In the genomic region with DNA sequence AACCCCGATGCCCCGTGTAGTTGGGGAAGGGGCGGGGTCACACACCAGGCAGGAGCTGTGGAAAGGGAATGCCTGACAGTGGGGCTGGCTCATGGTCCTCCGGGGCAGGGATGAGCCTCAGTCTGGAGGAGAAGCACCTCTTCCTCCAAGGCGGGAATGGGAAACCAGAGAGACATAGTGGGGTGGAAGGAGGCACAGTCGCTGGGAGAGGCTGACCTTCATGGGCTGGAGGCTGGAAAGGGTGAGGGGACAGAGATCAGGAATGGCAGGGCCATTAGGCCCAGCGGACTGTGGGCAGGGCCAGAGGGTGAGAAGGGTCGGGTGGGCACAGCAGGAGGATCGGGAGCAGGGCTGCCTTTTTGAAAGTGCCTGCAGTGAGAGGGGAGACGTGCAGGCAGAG, we compare ENCODE assay signal across 29 cellular contexts.
"Had no signal": no experiment of that assay in that cellular context is flagged by ENCODE, and none has a peak within 500 bp of the region (broad histone marks: within the 10 kb centered on the region; RNA-seq: fewer than 3 reads in every experiment).

No MANE protein-coding gene starts in this region.

- FAIRE-seq: small intestine had no signal

- H3K4me1 Mint-ChIP-seq: naive thymus-derived CD4-positive, alpha-beta T cell; natural killer cell; nephron; stimulated activated effector memory CD8-positive, alpha-beta T cell treated with anti-CD3 and anti-CD28 coated beads, Interleukin-12 subunit alpha, Interleukin-12 subunit beta, amount 100 ng/mL, for 72 hours; stimulated activated naive B cell treated with anti-CD40 and anti-IgM and Interleukin-4, amounts not matched to agents 10 μg/mL and 1 μg/mL and 100 μg/mL, for 72 hours had no signal

- H3K4me3 ChIP-seq: neural progenitor cell, ovary, psoas muscle, right lobe of liver, sigmoid colon, stomach, testis, tibial artery, transverse colon, upper lobe of right lung, uterus had no signal

- H3K27ac Mint-ChIP-seq: naive thymus-derived CD4-positive, alpha-beta T cell; natural killer cell; nephron; progenitor cell of endocrine pancreas; stimulated activated effector memory CD8-positive, alpha-beta T cell treated with anti-CD3 and anti-CD28 coated beads, Interleukin-12 subunit alpha, Interleukin-12 subunit beta, amount 100 ng/mL, for 72 hours; stimulated activated naive B cell treated with anti-CD40 and anti-IgM and Interleukin-4, amounts not matched to agents 10 μg/mL and 1 μg/mL and 100 μg/mL, for 72 hours; stimulated activated naive CD8-positive, alpha-beta T cell treated with anti-CD3 and anti-CD28 coated beads, Interleukin-15, Interleukin-2, amounts not matched to agents 100 ng/mL and 50 ng/mL, for 24 hours; type B pancreatic cell had no signal

- H3K4me2 ChIP-seq: neural progenitor cell had no signal

- H3K36me3 ChIP-seq: neural progenitor cell, neutrophil, ovary, right lobe of liver, sigmoid colon, stomach, tibial artery, transverse colon, upper lobe of right lung, uterus had no signal

- H3K27me3 Mint-ChIP-seq: progenitor cell of endocrine pancreas had no signal

- H3K79me2 ChIP-seq: parathyroid adenoma had no signal

- H3K4me1 ChIP-seq: neural progenitor cell, parathyroid adenoma, psoas muscle, right lobe of liver, sigmoid colon, stomach, tibial artery, transverse colon, upper lobe of right lung, uterus had no signal

- H3K27ac ChIP-seq: neural progenitor cell, neutrophil, ovary, parathyroid adenoma, psoas muscle, right lobe of liver, sigmoid colon, stomach, testis, tibial artery, transverse colon, upper lobe of right lung, uterus had no signal

- H2AFZ ChIP-seq: neural progenitor cell, parathyroid adenoma had no signal

- H3K9me3 Mint-ChIP-seq: natural killer cell; nephron; neural progenitor cell; stimulated activated effector memory CD8-positive, alpha-beta T cell treated with anti-CD3 and anti-CD28 coated beads, Interleukin-12 subunit alpha, Interleukin-12 subunit beta, amount 100 ng/mL, for 72 hours; stimulated activated naive CD8-positive, alpha-beta T cell treated with anti-CD3 and anti-CD28 coated beads, Interleukin-15, Interleukin-2, amounts not matched to agents 100 ng/mL and 50 ng/mL, for 24 hours; type B pancreatic cell had no signal

- H3K9ac ChIP-seq: neural progenitor cell, parathyroid adenoma had no signal

- H3K27me3 ChIP-seq: neural progenitor cell, ovary, right lobe of liver, testis, uterus had no signal

- DNase-seq: naive thymus-derived CD4-positive, alpha-beta T cell; natural killer cell; nucleus accumbens; ovary; right cardiac atrium; right lobe of liver; sigmoid colon; small intestine; stimulated activated CD4-positive, alpha-beta T cell treated with anti-CD3 and anti-CD28 coated beads, Interleukin-15, amount 100 ng/mL, for 24 hours; stimulated activated CD4-positive, alpha-beta T cell treated with anti-CD3 and anti-CD28 coated beads, Interleukin-2, amount 100 ng/mL, for 24 hours; stimulated activated CD4-positive, alpha-beta T cell treated with anti-CD3 and anti-CD28 coated beads, Interleukin-2, amount 100 ng/mL, for 48 hours; stimulated activated CD4-positive, alpha-beta T cell treated with anti-CD3 and anti-CD28 coated beads, Interleukin-4, amount 100 ng/mL, for 24 hours; stimulated activated naive B cell treated with anti-CD40 and anti-IgM and Interleukin-4, amounts not matched to agents 10 μg/mL and 1 μg/mL and 100 μg/mL, for 72 hours; stimulated activated naive CD4-positive, alpha-beta T cell treated with Interleukin-2 at 50 U/mL for 16 hours; stomach; testis; tibial artery; transverse colon; upper lobe of right lung; uterus had no signal

- H3K36me3 Mint-ChIP-seq: naive thymus-derived CD4-positive, alpha-beta T cell; natural killer cell; neural progenitor cell; stimulated activated effector memory CD8-positive, alpha-beta T cell treated with anti-CD3 and anti-CD28 coated beads, Interleukin-12 subunit alpha, Interleukin-12 subunit beta, amount 100 ng/mL, for 72 hours; stimulated activated naive B cell treated with anti-CD40 and anti-IgM and Interleukin-4, amounts not matched to agents 10 μg/mL and 1 μg/mL and 100 μg/mL, for 72 hours; type B pancreatic cell had no signal

- H3K9me3 ChIP-seq: neutrophil, ovary, psoas muscle, right lobe of liver, sigmoid colon, stomach, testis, tibial artery, transverse colon, upper lobe of right lung, uterus had no signal

- H3K4me3 Mint-ChIP-seq: naive thymus-derived CD4-positive, alpha-beta T cell; natural killer cell; nephron; neural progenitor cell; stimulated activated effector memory CD8-positive, alpha-beta T cell treated with anti-CD3 and anti-CD28 coated beads, Interleukin-12 subunit alpha, Interleukin-12 subunit beta, amount 100 ng/mL, for 72 hours; stimulated activated naive B cell treated with anti-CD40 and anti-IgM and Interleukin-4, amounts not matched to agents 10 μg/mL and 1 μg/mL and 100 μg/mL, for 72 hours; stimulated activated naive CD8-positive, alpha-beta T cell treated with anti-CD3 and anti-CD28 coated beads, Interleukin-15, Interleukin-2, amounts not matched to agents 100 ng/mL and 50 ng/mL, for 24 hours; type B pancreatic cell had no signal
